Comparison of ENCODE assay signal across 8 cellular contexts in the genomic region with DNA sequence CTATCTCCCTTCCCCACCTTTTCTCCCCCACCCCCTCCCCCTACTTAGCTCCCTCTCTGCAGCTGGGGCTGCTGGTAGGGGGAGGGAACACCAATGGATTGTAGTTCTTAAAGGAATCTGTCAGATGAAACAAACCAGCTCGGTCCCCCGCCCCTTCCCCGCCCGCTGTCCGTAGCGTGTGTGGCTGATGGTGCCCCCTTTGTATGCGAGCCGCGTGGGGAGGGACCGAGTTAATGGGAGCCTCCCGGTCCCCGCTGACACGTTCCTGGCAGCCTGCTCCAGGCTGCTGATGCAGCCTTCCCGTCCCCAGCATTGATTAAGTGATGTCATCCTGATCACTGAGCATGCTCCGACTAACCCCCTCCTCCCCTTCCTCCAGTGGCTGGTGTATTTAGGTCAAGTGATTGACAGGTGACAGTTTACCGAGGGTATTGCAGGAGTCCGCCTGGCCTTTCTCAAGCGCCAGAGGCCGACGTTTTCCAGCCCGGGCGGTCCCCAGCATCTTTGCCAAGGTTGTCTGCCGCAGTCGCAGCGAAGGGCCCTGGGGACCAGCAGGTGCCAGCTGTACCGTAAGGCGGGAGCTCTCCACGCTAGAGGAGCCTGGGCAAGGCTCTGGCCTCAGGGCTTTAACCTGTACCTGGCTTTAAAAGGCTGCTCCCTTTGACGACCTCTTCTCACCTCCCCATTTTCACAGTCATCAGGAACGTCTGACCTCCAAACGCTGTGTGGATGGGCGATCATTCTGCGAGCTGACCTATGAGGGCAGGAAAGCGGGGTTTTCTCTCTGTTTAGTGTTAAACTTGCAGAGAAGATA. TPM values are rescaled to one million over a fixed set of nuclear protein-coding genes. Genes with fewer than 3 reads are reported as not detected.
DNase-seq lines count a peak whose midpoint lies in the region; ATAC-seq lines count a peak whose summit lies in the region.

No MANE protein-coding gene starts in this region.

- no peaks in the 10 kb centered on the region for H3K36me3 Mint-ChIP-seq in IgD-negative memory B cell

- H3K27ac ChIP-seq in muscle layer of colon (ENCODE audit: low read depth, low read length) = no peak overlapping the region

- no peaks in the 10 kb centered on the region for H3K9me3 ChIP-seq in muscle layer of colon (ENCODE audit: low read length)

- H3K4me3 Mint-ChIP-seq in IgD-negative memory B cell = peak overlapping the region; percentile 65 to 92 (median 86)
- H3K4me3 Mint-ChIP-seq in stimulated activated naive CD8-positive, alpha-beta T cell treated with anti-CD3 and anti-CD28 coated beads, Interleukin-15, amount 100 ng/mL, for 72 hours = peak overlapping the region; percentile 82 to 92

- H3K4me3 ChIP-seq in muscle layer of colon (ENCODE audit: low read depth in 1 of 2, low read length in 2 of 2) = peak overlapping the region; percentile 4 to 26

- peaks cover 0 to 4% (median 0%) of the 10 kb centered on the region in 3 donors for H3K9me3 Mint-ChIP-seq in IgD-negative memory B cell
- peaks cover 5% of the 10 kb centered on the region in 2 donors for H3K9me3 Mint-ChIP-seq in stimulated activated naive CD8-positive, alpha-beta T cell treated with anti-CD3 and anti-CD28 coated beads, Interleukin-15, amount 100 ng/mL, for 72 hours

- H3K4me1 Mint-ChIP-seq in IgD-negative memory B cell = peaks cover 0 to 8% (median 7%) of the 10 kb centered on the region in 3 donors
- peaks cover 14% of the 10 kb centered on the region for H3K4me1 Mint-ChIP-seq in stimulated activated naive CD8-positive, alpha-beta T cell treated with anti-CD3 and anti-CD28 coated beads, Interleukin-15, amount 100 ng/mL, for 72 hours

- no peak overlapping the region for H3K9ac ChIP-seq in muscle layer of colon (ENCODE audit: low read length)

- H3K27ac Mint-ChIP-seq in IgD-negative memory B cell = peak overlapping the region in 2 of 3 donors; percentile 50 to 92
- H3K27ac Mint-ChIP-seq in stimulated activated naive CD8-positive, alpha-beta T cell treated with anti-CD3 and anti-CD28 coated beads, Interleukin-15, amount 100 ng/mL, for 72 hours = peak overlapping the region; percentile 28 to 75

- ATAC-seq in stimulated activated naive CD8-positive, alpha-beta T cell treated with anti-CD3 and anti-CD28 coated beads, Interleukin-15, amount 100 ng/mL, for 72 hours = peak; percentile 62

- peaks cover 8% of the 10 kb centered on the region for H3K4me1 ChIP-seq in muscle layer of colon (ENCODE audit: insufficient read depth, low read length)

- H3K27me3 Mint-ChIP-seq in IgD-negative memory B cell = peaks cover 15% of the 10 kb centered on the region
- peaks cover 34% of the 10 kb centered on the region for H3K27me3 Mint-ChIP-seq in stimulated activated naive CD8-positive, alpha-beta T cell treated with anti-CD3 and anti-CD28 coated beads, Interleukin-15, amount 100 ng/mL, for 72 hours

- H3K27me3 ChIP-seq in muscle layer of colon (ENCODE audit: control insufficient read depth in 1 of 2, insufficient read depth in 2 of 2, low read length in 2 of 2) = peaks cover 3 to 31% of the 10 kb centered on the region in 2 donors

- H3K36me3 ChIP-seq in muscle layer of colon (ENCODE audit: insufficient read depth, low read length) = no peaks in the 10 kb centered on the region

- DNase-seq in DMS153 (lab: John Stamatoyannopoulos, UW) (peak; percentile 88), T-helper 22 cell (ENCODE audit: low read depth) (peak; percentile 57), cerebellum (ENCODE audit: low spot score) (peak; percentile 70), T1000 (lab: John Stamatoyannopoulos, UW) (no peak), SIG-M5 treated with dmso at 0.1 percent for 504 hours (lab: John Stamatoyannopoulos, UW; ENCODE audit: unreplicated experiment) (no peak)
- DNase-seq in stimulated activated naive CD8-positive, alpha-beta T cell treated with anti-CD3 and anti-CD28 coated beads, Interleukin-15, amount 100 ng/mL, for 72 hours = peak; percentile 38 to 63

RNA-seq across cellular contexts. Expression of gene KIF5C, which starts 1.8 kb away (rescaled TPM):
- polyA plus RNA-seq in IgD-negative memory B cell = 2.0 TPM
- 340 TPM for total RNA-seq in cerebellum

Comparison
In these comparisons a context has a peak if more than half of its experiments do, and no peak if none do; other contexts are left out.
1. DNase-seq: peak in DMS153 (single experiment), T-helper 22 cell (single experiment), cerebellum (single experiment) and stimulated activated naive CD8-positive, alpha-beta T cell treated with anti-CD3 and anti-CD28 coated beads, Interleukin-15, amount 100 ng/mL, for 72 hours (2 of 2); none in T1000 (single experiment) and SIG-M5 treated with dmso at 0.1 percent for 504 hours (single experiment).